In genomic region chr1:183892351-183892793, GRCh38 we compare ENCODE assay signal across 1 cellular context.
A peak's percentile ranks its signal among the peaks of the same experiment; 100 is the strongest.
TF ChIP-seq lines count a peak whose summit lies in the region.

No MANE protein-coding gene starts in this region.

TF ChIP-seq in HepG2, 621 proteins besides CTCF, POLR2A, EP300 and RAD21 (continued from another document and continues in another):
- no peak for TF ChIP-seq ZNF280D (CRISPR knock-in tag; IDR thresholded peaks at IDR 0.05)
- TF ChIP-seq SPEN (CRISPR knock-in tag; IDR thresholded peaks at IDR 0.05; ENCODE audit: low read depth): no peak
- no peak for TF ChIP-seq ZKSCAN1 (IDR thresholded peaks at IDR 0.05; ENCODE audit: low read length)
- no peak for TF ChIP-seq CBX2 (IDR thresholded peaks at IDR 0.05; ENCODE audit: low read depth, low read length)
- no peak for TF ChIP-seq CBX2 (CRISPR knock-in tag; IDR thresholded peaks at IDR 0.05; ENCODE audit: low read depth)
- TF ChIP-seq ZNF761 (CRISPR knock-in tag; conservative IDR thresholded peaks at IDR 0.05): no peak
- TF ChIP-seq RCOR2 (CRISPR knock-in tag; IDR thresholded peaks at IDR 0.05): 0 out of 2 replicates have a peak, but pooled peaks have one; percentile 46
- TF ChIP-seq PRDM10 (CRISPR knock-in tag; IDR thresholded peaks at IDR 0.05; ENCODE audit: low read depth): peak; percentile 55; the same call in 1 of the 2 replicates
- TF ChIP-seq ZNF282 (IDR thresholded peaks at IDR 0.05; ENCODE audit: partially characterized antibody): no peak
- TF ChIP-seq ZNF317 (CRISPR knock-in tag; IDR thresholded peaks at IDR 0.05): no peak
- no peak for TF ChIP-seq SNAPC5 (CRISPR knock-in tag; IDR thresholded peaks at IDR 0.05; ENCODE audit: borderline replicate concordance)
- TF ChIP-seq ZNF143 (CRISPR knock-in tag; IDR thresholded peaks at IDR 0.05): no peak
- TF ChIP-seq ZNF276 (CRISPR knock-in tag; IDR thresholded peaks at IDR 0.05; ENCODE audit: low read depth): no peak
- TF ChIP-seq EED (CRISPR knock-in tag; IDR thresholded peaks at IDR 0.05): no peak
- no peak for TF ChIP-seq ZNF619 (CRISPR knock-in tag; IDR thresholded peaks at IDR 0.05)
- no peak for TF ChIP-seq ARNT (IDR thresholded peaks at IDR 0.05)
- TF ChIP-seq ZNF256 (CRISPR knock-in tag; conservative IDR thresholded peaks at IDR 0.05): no peak
- no peak for TF ChIP-seq ZNF687 (CRISPR knock-in tag; IDR thresholded peaks at IDR 0.05)
- TF ChIP-seq KDM6A (CRISPR knock-in tag; IDR thresholded peaks at IDR 0.05; ENCODE audit: low read depth): no peak
- TF ChIP-seq ZNF232 (CRISPR knock-in tag; IDR thresholded peaks at IDR 0.05; ENCODE audit: borderline replicate concordance): no peak
- TF ChIP-seq ZSCAN25 (CRISPR knock-in tag; IDR thresholded peaks at IDR 0.05): no peak
- TF ChIP-seq PHF21A (CRISPR knock-in tag; IDR thresholded peaks at IDR 0.05): no peak
- TF ChIP-seq TBP (CRISPR knock-in tag; IDR thresholded peaks at IDR 0.05): no peak
- TF ChIP-seq IKZF5 (CRISPR knock-in tag; IDR thresholded peaks at IDR 0.05): 0 out of 2 replicates have a peak, but pooled peaks have one; percentile 52
- no peak for TF ChIP-seq NR2F2 (IDR thresholded peaks at IDR 0.05; ENCODE audit: borderline replicate concordance, low read depth)
- no peak for TF ChIP-seq SRSF9 (IDR thresholded peaks at IDR 0.05; ENCODE audit: borderline replicate concordance, insufficient read depth, low read depth, low read length, poor library complexity, severe bottlenecking)
- no peak for TF ChIP-seq SIX1 (CRISPR knock-in tag; IDR thresholded peaks at IDR 0.05; ENCODE audit: borderline replicate concordance)
- 0 out of 2 replicates have a peak, but pooled peaks have one; percentile 48 for TF ChIP-seq ZMYM4 (CRISPR knock-in tag; IDR thresholded peaks at IDR 0.05)
- no peak for TF ChIP-seq SATB2 (CRISPR knock-in tag; IDR thresholded peaks at IDR 0.05)
- TF ChIP-seq CREB1 (IDR thresholded peaks at IDR 0.05): no peak
- TF ChIP-seq CREB1 (CRISPR knock-in tag; IDR thresholded peaks at IDR 0.05): 0 out of 2 replicates have a peak, but pooled peaks have one; percentile 16
- no peak for TF ChIP-seq SOX6 (IDR thresholded peaks at IDR 0.05)
- peak; percentile 34; the same call in 1 of the 2 replicates for TF ChIP-seq SOX6 (CRISPR knock-in tag; IDR thresholded peaks at IDR 0.05)
- no peak for TF ChIP-seq MTF1 (CRISPR knock-in tag; IDR thresholded peaks at IDR 0.05)
- TF ChIP-seq ZNF7 (CRISPR knock-in tag; IDR thresholded peaks at IDR 0.05): peak; percentile 93
- no peak for TF ChIP-seq AKAP8 (CRISPR knock-in tag; IDR thresholded peaks at IDR 0.05)
- no peak for TF ChIP-seq ZBTB7B (CRISPR knock-in tag; IDR thresholded peaks at IDR 0.05)
- TF ChIP-seq THAP11 (CRISPR knock-in tag; IDR thresholded peaks at IDR 0.05): peak; percentile 45; the same call in 1 of the 2 replicates
- TF ChIP-seq TEAD3 (CRISPR knock-in tag; optimal IDR thresholded peaks at IDR 0.05; ENCODE audit: borderline replicate concordance): peak; percentile 75
- TF ChIP-seq TAF15 (IDR thresholded peaks at IDR 0.05; ENCODE audit: low read depth, low read length, poor library complexity, severe bottlenecking): no peak
- TF ChIP-seq FOXJ3 (CRISPR knock-in tag; IDR thresholded peaks at IDR 0.05; ENCODE audit: borderline replicate concordance): peak; percentile 45; the same call in 1 of the 2 replicates
- TF ChIP-seq HDAC1 (CRISPR knock-in tag; IDR thresholded peaks at IDR 0.05): no peak; the same call in none of the 2 replicates
- TF ChIP-seq ARNTL (CRISPR knock-in tag; IDR thresholded peaks at IDR 0.05): no peak
- TF ChIP-seq KDM2A (CRISPR knock-in tag; IDR thresholded peaks at IDR 0.05; ENCODE audit: borderline replicate concordance, low read depth): no peak
- no peak for TF ChIP-seq ATF5 (CRISPR knock-in tag; IDR thresholded peaks at IDR 0.05; ENCODE audit: low read depth)
- TF ChIP-seq DNMT1 (CRISPR knock-in tag; IDR thresholded peaks at IDR 0.05): no peak
- peak; percentile 50; the same call in 1 of the 2 replicates for TF ChIP-seq TCF7 (IDR thresholded peaks at IDR 0.05; ENCODE audit: low read depth)
- TF ChIP-seq ZGPAT (CRISPR knock-in tag; IDR thresholded peaks at IDR 0.05): peak; percentile 64; the same call in 1 of the 2 replicates
- no peak for TF ChIP-seq TARDBP (CRISPR knock-in tag; IDR thresholded peaks at IDR 0.05)
- TF ChIP-seq TBL1XR1 (IDR thresholded peaks at IDR 0.05; ENCODE audit: borderline replicate concordance, low read length, partially characterized antibody): no peak
- TF ChIP-seq ELF4 (CRISPR knock-in tag; IDR thresholded peaks at IDR 0.05; ENCODE audit: borderline replicate concordance): no peak
- TF ChIP-seq ELF3 (CRISPR knock-in tag; IDR thresholded peaks at IDR 0.05): 0 out of 2 replicates have a peak, but pooled peaks have one; percentile 27
- TF ChIP-seq ZNF616 (CRISPR knock-in tag; IDR thresholded peaks at IDR 0.05; ENCODE audit: low read depth): no peak
- no peak for TF ChIP-seq AGO2 (optimal IDR thresholded peaks at IDR 0.05; ENCODE audit: low read depth, low read length)
- TF ChIP-seq PPARG (CRISPR knock-in tag; conservative IDR thresholded peaks at IDR 0.05): peak; percentile 96
- TF ChIP-seq RFXAP (CRISPR knock-in tag; IDR thresholded peaks at IDR 0.05; ENCODE audit: borderline replicate concordance): no peak
- no peak for TF ChIP-seq ZNF235 (CRISPR knock-in tag; IDR thresholded peaks at IDR 0.05; ENCODE audit: borderline replicate concordance)
